ENCODE assay signal across 9 cellular contexts in the genomic region with DNA sequence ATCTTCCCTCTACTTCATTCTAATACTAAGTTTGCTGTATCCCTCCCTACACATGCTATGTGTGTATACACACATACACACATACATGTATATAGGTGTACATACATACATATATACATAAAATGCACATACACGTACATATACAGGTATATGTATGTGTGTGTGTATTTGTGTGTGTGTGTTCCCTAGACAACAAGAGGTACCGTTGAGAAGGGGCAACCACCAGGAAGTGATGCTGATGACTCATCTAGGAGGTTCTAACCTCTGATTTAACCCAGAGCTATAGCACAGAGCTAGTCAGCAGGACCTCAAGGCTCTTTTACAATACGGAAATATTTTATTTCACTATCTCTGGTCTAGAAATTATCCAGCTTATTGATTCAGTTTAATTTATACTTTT.
DNase-seq lines count a peak whose midpoint lies in the region; ATAC-seq, FAIRE-seq and TF ChIP-seq lines count a peak whose summit lies in the region.
"Had no signal": no experiment of that assay in that cellular context is flagged by ENCODE, and none has a peak within 500 bp of the region (broad histone marks: within the 10 kb centered on the region; RNA-seq: fewer than 3 reads in every experiment).

No MANE protein-coding gene starts in this region.

- no peak overlapping the region for H3K4me3 ChIP-seq in A549
- no peak overlapping the region for H3K4me3 ChIP-seq in breast epithelium
- H3K4me3 ChIP-seq: heart right ventricle had no signal

- no peak for TF ChIP-seq EP300 in A549 (IDR thresholded peaks at IDR 0.05)

- POLR2A ChIA-PET in A549 (lab: Yijun Ruan, JAX), result interaction anchor here (0.9 kb wide), 1 partner anchor 310 kb away, joined by 3 read pairs; the partner anchor contains the start of gene CABYR

- no peaks in the 10 kb centered on the region for H3K36me3 ChIP-seq in breast epithelium

- H3K27ac ChIP-seq in A549 (no peak overlapping the region), breast epithelium (peak overlapping the region; percentile 54 to 74)
- H3K27ac ChIP-seq: heart right ventricle had no signal

- H3K9me3 ChIP-seq in A549, result no peaks in the 10 kb centered on the region
- no peaks in the 10 kb centered on the region for H3K9me3 ChIP-seq in breast epithelium
- H3K9me3 ChIP-seq: heart right ventricle had no signal

- DNase-seq in A549 (ENCODE audit: low read depth in 1 of 2, low spot score in 1 of 2), result peak; percentile 34 to 72
- DNase-seq in RPMI8226, result peak; percentile 45
- DNase-seq in breast epithelium (ENCODE audit: low spot score in 2 of 2), result no peak
- peak; percentile 12 for DNase-seq in smooth muscle cell of the brain vasculature (ENCODE audit: low read depth, low spot score)
- DNase-seq in NCI-H1048 (lab: John Stamatoyannopoulos, UW), result no peak
- DNase-seq in NCI-H2171 (lab: John Stamatoyannopoulos, UW), result no peak
- DNase-seq: heart right ventricle had no signal

- no peak for TF ChIP-seq RAD21 in A549 (conservative IDR thresholded peaks at IDR 0.05 in 1 of 2, IDR thresholded peaks at IDR 0.05 in 1 of 2)

- intact Hi-C loops in breast epithelium (cut with DNase I; ENCODE audit: low total_unique reads), result no loop called here

- TF ChIP-seq POLR2A in A549 (IDR thresholded peaks at IDR 0.05; ENCODE audit: low read length) (no peak), breast epithelium (IDR thresholded peaks at IDR 0.05) (no peak)

- 29% methylated on average over 3 of the region's 3 CpGs for WGBS in A549 (ENCODE audit: missing lambda C conversion rate)

- FAIRE-seq in A549 (lab: Jason Lieb, UNC), result no peak

- TF ChIP-seq CTCF in A549 (IDR thresholded peaks at IDR 0.05) (no peak), breast epithelium (IDR thresholded peaks at IDR 0.05) (no peak)

- H3K4me2 ChIP-seq in A549, result no peak overlapping the region

- CTCF ChIA-PET in A549 (lab: Yijun Ruan, JAX), result interaction anchor here (1.5 kb wide), 1 partner anchor 16 kb away, joined by 4 read pairs; no protein-coding TSS in a partner anchor

- peaks cover 7% of the 10 kb centered on the region; the same call in 1 of the 3 replicates for H3K4me1 ChIP-seq in A549
- peaks cover 0 to 6% of the 10 kb centered on the region in 2 donors for H3K4me1 ChIP-seq in breast epithelium

- no peaks in the 10 kb centered on the region for H3K27me3 ChIP-seq in breast epithelium
- H3K27me3 ChIP-seq: heart right ventricle had no signal

- peak; percentile 81 to 82 for ATAC-seq in A549
- ATAC-seq in GM18520 (IDR thresholded peaks at IDR 0.05; ENCODE audit: unreplicated experiment), result peak; percentile 87
- peak; percentile 94 for ATAC-seq in HG03060 (IDR thresholded peaks at IDR 0.05; ENCODE audit: low read depth, unreplicated experiment)

TF ChIP-seq in A549, 52 proteins besides CTCF, POLR2A, EP300 and RAD21:
- no peak for TF ChIP-seq ATOH8 (CRISPR knock-in tag; IDR thresholded peaks at IDR 0.05; ENCODE audit: low read depth)
- TF ChIP-seq FOSL2 (IDR thresholded peaks at IDR 0.05), result no peak
- peak; percentile 78 for TF ChIP-seq FOSL2 (CRISPR knock-in tag; IDR thresholded peaks at IDR 0.05)

Comparison
In these comparisons a context has a peak if more than half of its experiments do, and no peak if none do; other contexts are left out.
1. DNase-seq: peak in A549 (2 of 2), RPMI8226 (single experiment) and smooth muscle cell of the brain vasculature (single experiment); none in breast epithelium (0 of 2), NCI-H1048 (single experiment) and NCI-H2171 (single experiment).
2. H3K27ac ChIP-seq: peak in breast epithelium (2 of 2); none in A549 (0 of 2).
3. Peak in every context shown above with its lines, with median percentiles within 50 percentile points of each other: ATAC-seq.